1 cellular context compared by ENCODE assay signal in genomic region chr2:20986540-20986939, GRCh38.
TF ChIP-seq lines count a peak whose summit lies in the region.

No MANE protein-coding gene starts in this region.

TF ChIP-seq in H1, 55 proteins besides CTCF, POLR2A, EP300 and RAD21:
- TF ChIP-seq, protein P1, sequence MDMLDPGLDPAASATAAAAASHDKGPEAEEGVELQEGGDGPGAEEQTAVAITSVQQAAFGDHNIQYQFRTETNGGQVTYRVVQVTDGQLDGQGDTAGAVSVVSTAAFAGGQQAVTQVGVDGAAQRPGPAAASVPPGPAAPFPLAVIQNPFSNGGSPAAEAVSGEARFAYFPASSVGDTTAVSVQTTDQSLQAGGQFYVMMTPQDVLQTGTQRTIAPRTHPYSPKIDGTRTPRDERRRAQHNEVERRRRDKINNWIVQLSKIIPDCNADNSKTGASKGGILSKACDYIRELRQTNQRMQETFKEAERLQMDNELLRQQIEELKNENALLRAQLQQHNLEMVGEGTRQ (IDR thresholded peaks at IDR 0.05; ENCODE audit: low read length): no peak
- TF ChIP-seq KDM1A (IDR thresholded peaks at IDR 0.05; ENCODE audit: borderline replicate concordance, low read length) (no peak), HDAC6 (IDR thresholded peaks at IDR 0.05; ENCODE audit: low read depth, low read length) (no peak), SIX5 (IDR thresholded peaks at IDR 0.05; ENCODE audit: low read depth, low read length) (no peak), FOSL1 (IDR thresholded peaks at IDR 0.05; ENCODE audit: insufficient read depth, low read depth, low read length) (no peak), POU5F1 (IDR thresholded peaks at IDR 0.05; ENCODE audit: low read depth, low read length) (no peak), TBP (IDR thresholded peaks at IDR 0.05; ENCODE audit: low read depth, low read length) (no peak), EZH2 (IDR thresholded peaks at IDR 0.05; ENCODE audit: low read depth, low read length, severe bottlenecking) (no peak), MAFK (IDR thresholded peaks at IDR 0.05; ENCODE audit: low read depth, low read length) (no peak), RXRA (IDR thresholded peaks at IDR 0.05; ENCODE audit: insufficient read depth, low read depth, low read length) (no peak)
- TF ChIP-seq, protein P2, sequence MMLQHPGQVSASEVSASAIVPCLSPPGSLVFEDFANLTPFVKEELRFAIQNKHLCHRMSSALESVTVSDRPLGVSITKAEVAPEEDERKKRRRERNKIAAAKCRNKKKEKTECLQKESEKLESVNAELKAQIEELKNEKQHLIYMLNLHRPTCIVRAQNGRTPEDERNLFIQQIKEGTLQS (IDR thresholded peaks at IDR 0.05; ENCODE audit: insufficient read depth, low read depth, low read length): no peak
